In genomic region chr9:83066771-83067170, GRCh38 we compare ENCODE assay signal across 15 cellular contexts. TPM values are rescaled to one million over a fixed set of nuclear protein-coding genes. Genes with fewer than 3 reads are reported as not detected.
A peak's percentile ranks its signal among the peaks of the same experiment; 100 is the strongest.
DNase-seq lines count a peak whose midpoint lies in the region; TF ChIP-seq lines count a peak whose summit lies in the region.
"Had no signal": no experiment of that assay in that cellular context is flagged by ENCODE, and none has a peak within 500 bp of the region (broad histone marks: within the 10 kb centered on the region; RNA-seq: fewer than 3 reads in every experiment).

No MANE protein-coding gene starts in this region.

- H3K27ac ChIP-seq in brain microvascular endothelial cell, result no peak overlapping the region
- H3K27ac ChIP-seq in testis, result no peak overlapping the region
- H3K27ac ChIP-seq: colonic mucosa, right atrium auricular region had no signal

- H3K36me3 ChIP-seq in brain microvascular endothelial cell (replicated peaks) (no peaks in the 10 kb centered on the region), testis (ENCODE audit: low read depth, missing control alignments) (no peaks in the 10 kb centered on the region)
- H3K36me3 ChIP-seq: colonic mucosa, right atrium auricular region had no signal

- DNase-seq in Caki2 (ENCODE audit: low read depth) (peak; percentile 41), LHCN-M2 (ENCODE audit: low read depth) (peak; percentile 49), brain microvascular endothelial cell (peak; percentile 83), non-pigmented ciliary epithelial cell (ENCODE audit: low read depth) (peak; percentile 87), COR-L47 (lab: John Stamatoyannopoulos, UW) (no peak), NCI-H1417 (lab: John Stamatoyannopoulos, UW) (no peak), testis (no peak), NCI-H187 treated with DMSO at 0.1 percent for 48 hours (lab: John Stamatoyannopoulos, UW) (no peak)
- DNase-seq: activated B cell treated with CpG ODN at 0.5 μM for 24 hours; activated naive CD8-positive, alpha-beta T cell treated with anti-CD3 and anti-CD28 coated beads for 36 hours; CD8-positive, alpha-beta memory T cell; colonic mucosa; NCI-H146 had no signal

- 80 to 81% methylated on average over 5 of the region's 5 CpGs for WGBS in testis, 2 donors

- H3K4me3 ChIP-seq in brain microvascular endothelial cell (ENCODE audit: low read depth, low read length), result no peak overlapping the region
- no peak overlapping the region for H3K4me3 ChIP-seq in testis
- H3K4me3 ChIP-seq: colonic mucosa, right atrium auricular region had no signal

- H3K4me1 ChIP-seq in testis, result peaks cover 3% of the 10 kb centered on the region
- H3K4me1 ChIP-seq: colonic mucosa had no signal

- H3K27me3 ChIP-seq in brain microvascular endothelial cell (replicated peaks) (peaks cover 15% of the 10 kb centered on the region), testis (no peaks in the 10 kb centered on the region)

- intact Hi-C loops in testis (cut with DNase I; ENCODE audit: low total_unique reads), result no loop called here

- in situ Hi-C loops in Caki2 (cut with HindIII; ENCODE audit: low pct_unique_long_range_greater_than_20kb, low sequenced_read_pairs), result no loop called here
- in situ Hi-C loops in brain microvascular endothelial cell (cut with HindIII; ENCODE audit: low pct_ligation_motif_present, low sequenced_read_pairs), result no loop called here

- H3K9me3 ChIP-seq in testis, result no peaks in the 10 kb centered on the region
- H3K9me3 ChIP-seq: colonic mucosa had no signal

- TF ChIP-seq CTCF in brain microvascular endothelial cell (IDR thresholded peaks at IDR 0.05; ENCODE audit: low read depth, low read length, missing control alignments) (no peak), testis (IDR thresholded peaks at IDR 0.05) (no peak)

- TF ChIP-seq POLR2A in testis (IDR thresholded peaks at IDR 0.05), result no peak

RNA-seq across cellular contexts. Expression of gene RASEF, which starts 3.8 kb away (rescaled TPM):
- 3.8 and 7.0 TPM in 2 replicates for total RNA-seq in Caki2 (2014; rRNA removed; shearing (Covaris generic); ENCODE audit: low replicate concordance)
- total RNA-seq in LHCN-M2 (2014; rRNA removed) (not detected in 2 replicates), testis (10 to 100 TPM in 1 of 2 donors, 1 to 10 TPM in 1; 9.1 to 10.8 TPM)
- not detected for polyA plus RNA-seq in LHCN-M2 (2012)
- 2.7 TPM for polyA plus RNA-seq in testis (ENCODE audit: insufficient read depth, low read depth, low replicate concordance)
- total RNA-seq: activated B cell treated with CpG ODN at 0.5 μM for 24 hours; activated naive CD8-positive, alpha-beta T cell treated with anti-CD3 and anti-CD28 coated beads for 36 hours; CD8-positive, alpha-beta memory T cell had no signal
- polyA plus RNA-seq: CD8-positive, alpha-beta memory T cell; IgD-negative memory B cell had no signal

Comparison
In these comparisons a context has a peak if more than half of its experiments do, and no peak if none do; other contexts are left out.
1. DNase-seq: peak in Caki2 (single experiment), LHCN-M2 (single experiment), brain microvascular endothelial cell (single experiment) and non-pigmented ciliary epithelial cell (single experiment); none in COR-L47 (single experiment), NCI-H1417 (0 of 3), testis (single experiment) and NCI-H187 treated with DMSO at 0.1 percent for 48 hours (single experiment).